ENCODE assay signal across 11 cellular contexts in genomic region chr15:57565326-57565725, GRCh38. TPM values are rescaled to one million over a fixed set of nuclear protein-coding genes. Genes with fewer than 3 reads are reported as not detected.
DNase-seq lines count a peak whose midpoint lies in the region; ATAC-seq, FAIRE-seq and TF ChIP-seq lines count a peak whose summit lies in the region.
"Had no signal": no experiment of that assay in that cellular context is flagged by ENCODE, and none has a peak within 500 bp of the region (broad histone marks: within the 10 kb centered on the region; RNA-seq: fewer than 3 reads in every experiment).

No MANE protein-coding gene starts in this region.

- no peak for TF ChIP-seq CTCF in Loucy (conservative IDR thresholded peaks at IDR 0.05; ENCODE audit: low read length)
- no peak for TF ChIP-seq CTCF in keratinocyte (optimal IDR thresholded peaks at IDR 0.05 in 1 of 3, IDR thresholded peaks at IDR 0.05 in 1 of 3, conservative IDR thresholded peaks at IDR 0.05 in 1 of 3; ENCODE audit: extremely low read depth in 1 of 3, insufficient read depth in 2 of 3, low read length in 3 of 3)
- TF ChIP-seq CTCF in foreskin fibroblast (IDR thresholded peaks at IDR 0.05; ENCODE audit: low read depth, low read length), result no peak

- H3K36me3 ChIP-seq in Loucy (ENCODE audit: insufficient read depth, low read length) (no peaks in the 10 kb centered on the region), keratinocyte (ENCODE audit: control insufficient read depth in 2 of 2, extremely low read depth in 1 of 2, insufficient read depth in 2 of 2, low read length in 2 of 2) (no peaks in the 10 kb centered on the region)
- H3K36me3 ChIP-seq: uterus had no signal

- no peaks in the 10 kb centered on the region for H3F3A ChIP-seq in Loucy (ENCODE audit: low read depth)

- no peak overlapping the region for H3K27ac ChIP-seq in keratinocyte (ENCODE audit: control insufficient read depth, insufficient read depth, low read length)

- H3K9me3 ChIP-seq in Loucy (ENCODE audit: insufficient read depth, low read depth, low read length) (no peaks in the 10 kb centered on the region), keratinocyte (ENCODE audit: control insufficient read depth, low read depth, low read length) (no peaks in the 10 kb centered on the region)
- H3K9me3 ChIP-seq: uterus had no signal

- DNase-seq in COLO668 (lab: John Stamatoyannopoulos, UW; ENCODE audit: unreplicated experiment) (peak; percentile 77), activated T-cell treated with anti-CD3 and anti-CD28 coated beads for 24 hours (ENCODE audit: low read depth) (peak; percentile 19), keratinocyte (ENCODE audit: low read depth, low spot score) (no peak), NCI-H2196 treated with DMSO at 0.1 percent for 48 hours (lab: John Stamatoyannopoulos, UW; ENCODE audit: unreplicated experiment) (no peak), nucleus accumbens (lab: John Stamatoyannopoulos, UW) (no peak), foreskin fibroblast (no peak)
- DNase-seq: uterus had no signal

- H3K79me2 ChIP-seq in Loucy (ENCODE audit: insufficient read depth, low read length) (no peaks in the 10 kb centered on the region), keratinocyte (ENCODE audit: control insufficient read depth, insufficient read depth, low read length) (no peaks in the 10 kb centered on the region)

- dilution Hi-C loops in keratinocyte (cut with MboI; ENCODE audit: extremely low pct_ligation_motif_present, low sequenced_read_pairs), result no loop called here

- H4K20me1 ChIP-seq in Loucy (ENCODE audit: insufficient read depth, low read length, poor library complexity, severe bottlenecking) (no peaks in the 10 kb centered on the region), keratinocyte (ENCODE audit: control insufficient read depth, extremely low read depth, insufficient read depth, low read length) (no peaks in the 10 kb centered on the region)

- H3K9me2 ChIP-seq in Loucy (replicated peaks; ENCODE audit: low read depth, low read length), result no peaks in the 10 kb centered on the region

- H3K27me3 ChIP-seq in Loucy (ENCODE audit: insufficient read depth, low read length, poor library complexity, severe bottlenecking) (no peaks in the 10 kb centered on the region), keratinocyte (ENCODE audit: control insufficient read depth, extremely low read depth, insufficient read depth, low read length) (no peaks in the 10 kb centered on the region)
- H3K27me3 ChIP-seq: uterus had no signal

- peak; percentile 71 for FAIRE-seq in keratinocyte (lab: Jason Lieb, UNC)
- FAIRE-seq: islet of Langerhans, TTC549 had no signal

- H3K4me3 ChIP-seq in Loucy (ENCODE audit: low read length, poor library complexity, severe bottlenecking) (no peak overlapping the region), keratinocyte (ENCODE audit: control insufficient read depth in 2 of 3, extremely low read depth in 1 of 3, insufficient read depth in 2 of 3, low read depth in 1 of 3, low read length in 3 of 3) (no peak overlapping the region), foreskin fibroblast (ENCODE audit: low read depth in 1 of 2, low read length in 2 of 2) (no peak overlapping the region)
- H3K4me3 ChIP-seq: uterus had no signal

- H3K4me1 ChIP-seq in Loucy (ENCODE audit: insufficient read depth, low read length, poor library complexity, severe bottlenecking), result peaks cover 4% of the 10 kb centered on the region
- H3K4me1 ChIP-seq in keratinocyte (ENCODE audit: control insufficient read depth, extremely low read depth, insufficient read depth, low read length), result peaks cover 22% of the 10 kb centered on the region

- no peak overlapping the region for H3K4me2 ChIP-seq in Loucy (ENCODE audit: low read depth, low read length, poor library complexity, severe bottlenecking)
- peak overlapping the region; percentile 20 for H3K4me2 ChIP-seq in keratinocyte (ENCODE audit: control insufficient read depth, extremely low read depth, insufficient read depth, low read depth, low read length)

- H3K9ac ChIP-seq in Loucy (ENCODE audit: low read depth, low read length, poor library complexity, severe bottlenecking) (no peak overlapping the region), keratinocyte (ENCODE audit: control insufficient read depth, extremely low read depth, insufficient read depth, low read length) (no peak overlapping the region)

- no peaks in the 10 kb centered on the region for H3K9me1 ChIP-seq in keratinocyte (ENCODE audit: control insufficient read depth, extremely low read depth, insufficient read depth, low read length)

- H2AFZ ChIP-seq in Loucy (ENCODE audit: low read length), result peak overlapping the region; percentile 55; the same call in 1 of the 2 replicates
- H2AFZ ChIP-seq in keratinocyte (ENCODE audit: control insufficient read depth, low read length), result peak overlapping the region; percentile 4

- ATAC-seq in GM19328 (IDR thresholded peaks at IDR 0.05; ENCODE audit: unreplicated experiment), result no peak

RNA-seq across cellular contexts. Expression of gene MYZAP, which starts 26.4 kb away (rescaled TPM):
- polyA plus RNA-seq in keratinocyte, result 1.1 to 1.8 TPM (median 1.3 TPM) in 3 replicates
- polyA plus RNA-seq in keratinocyte (2011; ENCODE audit: low read depth), result 3.9 TPM
- polyA plus RNA-seq in keratinocyte (2011; cell fraction: cytosol; rRNA removed), result 0.86 and 1.5 TPM in 2 replicates
- 0.96 and 1.4 TPM in 2 replicates for polyA plus RNA-seq in keratinocyte (2011; cell fraction: nucleus; rRNA removed)
- polyA plus RNA-seq in keratinocyte (2012; ENCODE audit: low replicate concordance), result 0.92 and 4.7 TPM in 2 replicates
- 0.16 to 0.33 TPM (median 0.30 TPM) in 3 replicates for polyA minus RNA-seq in keratinocyte
- polyA minus RNA-seq in keratinocyte (2011; cell fraction: cytosol; rRNA and poly(A)+ RNA removed), result not detected
- polyA minus RNA-seq in keratinocyte (2011; cell fraction: nucleus; rRNA and poly(A)+ RNA removed), result 0.63 TPM in 1 of 2 replicates, not detected in the other

Comparison
In these comparisons a context has a peak if more than half of its experiments do, and no peak if none do; other contexts are left out.
1. DNase-seq: peak in COLO668 (single experiment) and activated T-cell treated with anti-CD3 and anti-CD28 coated beads for 24 hours (single experiment); none in keratinocyte (single experiment), NCI-H2196 treated with DMSO at 0.1 percent for 48 hours (single experiment), nucleus accumbens (0 of 56) and foreskin fibroblast (0 of 2).